ENCODE assay signal across 7 cellular contexts in genomic region chr22:39556970-39557811, GRCh38. TPM values are rescaled to one million over a fixed set of nuclear protein-coding genes. Genes with fewer than 3 reads are reported as not detected.
DNase-seq lines count a peak whose midpoint lies in the region; ATAC-seq and TF ChIP-seq lines count a peak whose summit lies in the region.

No MANE protein-coding gene starts in this region.

- ATAC-seq in HG02870 (IDR thresholded peaks at IDR 0.05; ENCODE audit: unreplicated experiment): no peak

- peaks cover 70% of the 10 kb centered on the region for H3K27me3 ChIP-seq in skeletal muscle satellite cell (ENCODE audit: control insufficient read depth, insufficient read depth, low read length)

- peak overlapping the region; percentile 56 for H3K4me2 ChIP-seq in skeletal muscle satellite cell (ENCODE audit: low read length)

- H3K4me3 ChIP-seq in epithelial cell of esophagus (ENCODE audit: low read length) (no peak overlapping the region), skeletal muscle satellite cell (ENCODE audit: low read length) (no peak overlapping the region)

- no peak overlapping the region for H3K9ac ChIP-seq in skeletal muscle satellite cell (ENCODE audit: low read depth, low read length)

- H3K4me1 Mint-ChIP-seq in osteocyte (ENCODE audit: unreplicated experiment): peaks cover 10% of the 10 kb centered on the region

- H3K27me3 Mint-ChIP-seq in osteocyte (ENCODE audit: unreplicated experiment): peaks cover 50% of the 10 kb centered on the region

- H3K4me1 ChIP-seq in skeletal muscle satellite cell (ENCODE audit: control insufficient read depth, insufficient read depth, low read length): no peaks in the 10 kb centered on the region

- DNase-seq in activated CD4-positive, alpha-beta T cell treated with anti-CD3 and anti-CD28 coated beads, Interleukin-2, amount 50 U/mL, for 48 hours: peak; percentile 44 to 59
- DNase-seq in epithelial cell of esophagus (ENCODE audit: low read depth) (peak; percentile 33), foreskin melanocyte (no peak), osteocyte (ENCODE audit: extremely low spot score, unreplicated experiment) (no peak)

- H3K27ac Mint-ChIP-seq in osteocyte (ENCODE audit: unreplicated experiment): no peak overlapping the region

- H3K9me3 ChIP-seq in skeletal muscle satellite cell (replicated peaks; ENCODE audit: low read length): no peaks in the 10 kb centered on the region

- H3K36me3 ChIP-seq in skeletal muscle satellite cell (ENCODE audit: insufficient read depth, low read length): no peaks in the 10 kb centered on the region

- H3K4me3 Mint-ChIP-seq in osteocyte (ENCODE audit: unreplicated experiment): no peak overlapping the region

- no peaks in the 10 kb centered on the region for H3K36me3 Mint-ChIP-seq in osteocyte (ENCODE audit: unreplicated experiment)

- TF ChIP-seq CTCF in LNCAP (IDR thresholded peaks at IDR 0.05) (peak; percentile 40), epithelial cell of esophagus (IDR thresholded peaks at IDR 0.05; ENCODE audit: insufficient read depth, low read depth, low read length, missing control alignments) (peak; percentile 5), osteocyte (IDR thresholded peaks at IDR 0.05) (no peak)

- H3K9me3 Mint-ChIP-seq in osteocyte (ENCODE audit: unreplicated experiment): no peaks in the 10 kb centered on the region

RNA-seq across cellular contexts. Expression of gene CACNA1I, which starts 13.4 kb away (rescaled TPM):
- total RNA-seq in skeletal muscle satellite cell (2012; rRNA removed): not detected in 2 replicates
- 0.03 TPM in 2 replicates for total RNA-seq in osteocyte

RNA-seq across cellular contexts. Expression of gene RPS19BP1, which starts 24.6 kb away (rescaled TPM):
- total RNA-seq in skeletal muscle satellite cell (2012; rRNA removed): 45.2 and 62.4 TPM in 2 replicates
- 51.1 and 53.1 TPM in 2 replicates for total RNA-seq in osteocyte

RNA-seq across cellular contexts. Expression of gene ATF4, which starts 36.8 kb away (rescaled TPM):
- 164 and 266 TPM in 2 replicates for total RNA-seq in skeletal muscle satellite cell (2012; rRNA removed)
- 408 and 440 TPM in 2 replicates for total RNA-seq in osteocyte

RNA-seq across cellular contexts. Expression of gene MIEF1, which starts 55.1 kb away (rescaled TPM):
- 33.6 and 33.7 TPM in 2 replicates for total RNA-seq in skeletal muscle satellite cell (2012; rRNA removed)
- total RNA-seq in osteocyte: 24.8 and 25.8 TPM in 2 replicates

Comparison
In these comparisons a context has a peak if more than half of its experiments do, and no peak if none do; other contexts are left out.
1. DNase-seq: peak in activated CD4-positive, alpha-beta T cell treated with anti-CD3 and anti-CD28 coated beads, Interleukin-2, amount 50 U/mL, for 48 hours (2 of 2) and epithelial cell of esophagus (single experiment); none in foreskin melanocyte (single experiment) and osteocyte (single experiment).